ENCODE assay signal across 9 cellular contexts in the genomic region with DNA sequence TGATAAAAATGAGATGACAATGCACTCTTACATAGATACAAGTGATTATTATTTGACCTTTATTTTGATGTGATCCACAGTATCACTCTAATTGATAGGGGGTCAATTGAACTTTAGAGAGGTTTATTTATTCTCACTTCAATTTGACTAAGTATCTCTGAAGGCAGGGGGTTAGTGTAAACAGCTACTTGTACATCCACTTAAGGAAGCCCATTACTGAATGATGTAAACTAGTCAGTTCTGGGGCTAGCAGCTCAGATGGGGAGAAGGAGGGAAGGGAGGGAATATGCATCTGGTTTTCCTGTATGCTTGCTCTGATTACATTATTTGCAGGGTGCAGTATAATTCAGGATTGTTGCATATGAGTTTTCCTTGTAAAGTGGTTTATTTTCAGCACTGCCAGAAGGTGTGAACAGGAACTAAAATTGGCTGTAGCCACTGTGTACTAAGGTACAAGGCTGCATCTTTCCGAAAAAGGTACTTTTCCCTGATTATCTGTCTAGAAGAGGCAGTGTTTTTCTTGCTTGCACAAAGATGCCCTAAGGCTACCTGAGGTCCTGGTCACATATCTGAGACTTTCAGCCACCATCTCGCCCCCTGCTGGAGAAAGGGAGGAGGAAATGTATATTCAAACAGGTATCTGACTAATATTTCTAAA. TPM values are rescaled to one million over a fixed set of nuclear protein-coding genes. Genes with fewer than 3 reads are reported as not detected.
DNase-seq lines count a peak whose midpoint lies in the region; ATAC-seq and TF ChIP-seq lines count a peak whose summit lies in the region.
"Had no signal": no experiment of that assay in that cellular context is flagged by ENCODE, and none has a peak within 500 bp of the region (broad histone marks: within the 10 kb centered on the region; RNA-seq: fewer than 3 reads in every experiment).

No MANE protein-coding gene starts in this region.

- H3K9me3 ChIP-seq in vagina: no peaks in the 10 kb centered on the region
- H3K9me3 ChIP-seq: uterus had no signal

- CTCF ChIA-PET in activated B cell treated with CpG ODN at 0.5 μM for 24 hours (lab: Charles Lee): interaction anchor here (1.0 to 1.4 kb wide), 3 partner anchors 16 to 23 kb away, joined by 3 to 5 read pairs (median 3); no protein-coding TSS in a partner anchor

- H3K27ac ChIP-seq in vagina: no peak overlapping the region

- no peak for TF ChIP-seq POLR2A in vagina (IDR thresholded peaks at IDR 0.05)

- no peaks in the 10 kb centered on the region for H3K36me3 ChIP-seq in vagina
- H3K36me3 ChIP-seq: uterus had no signal

- H3K36me3 Mint-ChIP-seq in activated B cell treated with CpG ODN at 0.5 μM for 24 hours (ENCODE audit: low read depth): peaks cover 27% of the 10 kb centered on the region
- peaks cover 0 to 14% (median 13%) of the 10 kb centered on the region in 3 donors for H3K36me3 Mint-ChIP-seq in naive thymus-derived CD8-positive, alpha-beta T cell

- POLR2A ChIA-PET in activated B cell treated with CpG ODN at 0.5 μM for 24 hours (lab: Charles Lee): no interaction called here
- POLR2A ChIA-PET in naive thymus-derived CD8-positive, alpha-beta T cell (lab: Charles Lee): no interaction called here

- peaks cover 5% of the 10 kb centered on the region for H3K4me1 Mint-ChIP-seq in activated B cell treated with CpG ODN at 0.5 μM for 24 hours
- peaks cover 4 to 11% (median 5%) of the 10 kb centered on the region in 4 donors for H3K4me1 Mint-ChIP-seq in naive thymus-derived CD8-positive, alpha-beta T cell

- peak; percentile 14 for DNase-seq in NCI-H2107 treated with DMSO at 0.1 percent for 48 hours (lab: John Stamatoyannopoulos, UW; ENCODE audit: unreplicated experiment)
- no peak for DNase-seq in NCI-H2107 (lab: John Stamatoyannopoulos, UW)
- DNase-seq in Jurkat, Clone E6-1 (ENCODE audit: low read depth, low spot score): peak; percentile 24
- DNase-seq in activated B cell treated with CpG ODN at 0.5 μM for 24 hours: no peak
- peak; percentile 29 for DNase-seq in effector CD4-positive, alpha-beta T cell
- peak in 7 of 10 donors; percentile 7 to 61 (median 15) for DNase-seq in naive thymus-derived CD8-positive, alpha-beta T cell
- DNase-seq in vagina (ENCODE audit: extremely low spot score in 2 of 2): no peak

- intact Hi-C loops in activated B cell treated with CpG ODN at 0.5 μM for 24 hours (cut with micrococcal nuclease): loop anchor here (1.0 to 2.0 kb wide), 3 partner anchors 22 to 131 kb away; no protein-coding TSS in a partner anchor
- intact Hi-C loops in vagina (cut with DNase I): no loop called here

- no peaks in the 10 kb centered on the region for H3K27me3 Mint-ChIP-seq in activated B cell treated with CpG ODN at 0.5 μM for 24 hours
- H3K27me3 Mint-ChIP-seq in naive thymus-derived CD8-positive, alpha-beta T cell: no peaks in the 10 kb centered on the region

- ATAC-seq in activated B cell treated with CpG ODN at 0.5 μM for 24 hours (ENCODE audit: low read depth) (peak; percentile 45), GM19397 (IDR thresholded peaks at IDR 0.05; ENCODE audit: unreplicated experiment) (no peak)
- ATAC-seq in naive thymus-derived CD8-positive, alpha-beta T cell: no peak

- H3K27ac Mint-ChIP-seq in activated B cell treated with CpG ODN at 0.5 μM for 24 hours: no peak overlapping the region
- H3K27ac Mint-ChIP-seq in naive thymus-derived CD8-positive, alpha-beta T cell: peak overlapping the region in 1 of 10 donors; percentile 12

- no peaks in the 10 kb centered on the region for H3K9me3 Mint-ChIP-seq in activated B cell treated with CpG ODN at 0.5 μM for 24 hours
- H3K9me3 Mint-ChIP-seq in naive thymus-derived CD8-positive, alpha-beta T cell: no peaks in the 10 kb centered on the region

- H3K4me3 ChIP-seq in Jurkat, Clone E6-1 (ENCODE audit: low read length): no peak overlapping the region
- no peak overlapping the region for H3K4me3 ChIP-seq in vagina
- H3K4me3 ChIP-seq: uterus had no signal

- H3K4me1 ChIP-seq in vagina: peaks cover 15% of the 10 kb centered on the region

- no peaks in the 10 kb centered on the region for H3K27me3 ChIP-seq in vagina
- H3K27me3 ChIP-seq: uterus had no signal

- no peak overlapping the region for H3K4me3 Mint-ChIP-seq in activated B cell treated with CpG ODN at 0.5 μM for 24 hours
- H3K4me3 Mint-ChIP-seq in naive thymus-derived CD8-positive, alpha-beta T cell: no peak overlapping the region

- TF ChIP-seq CTCF in activated B cell treated with CpG ODN at 0.5 μM for 24 hours (IDR thresholded peaks at IDR 0.05): no peak
- TF ChIP-seq CTCF in vagina (IDR thresholded peaks at IDR 0.05): peak in 2 of 3 experiments; percentile 2 to 36

RNA-seq across cellular contexts. Expression of gene MRPS27, which starts 51.2 kb away (rescaled TPM):
- 72.9 TPM for polyA plus RNA-seq in Jurkat, Clone E6-1 (2012; ENCODE audit: insufficient read depth, insufficient read length)
- total RNA-seq in activated B cell treated with CpG ODN at 0.5 μM for 24 hours: 69.2 and 71.6 TPM in 2 replicates
- 10 to 100 TPM; 45.2 to 48.5 TPM for total RNA-seq in naive thymus-derived CD8-positive, alpha-beta T cell
- 10 to 100 TPM; 31.7 to 43.6 (median 36.0) TPM for polyA plus RNA-seq in naive thymus-derived CD8-positive, alpha-beta T cell
- 44.9 TPM for total RNA-seq in vagina

RNA-seq across cellular contexts. Expression of gene PTCD2, which starts 51.3 kb away (rescaled TPM):
- polyA plus RNA-seq in Jurkat, Clone E6-1 (2012; ENCODE audit: insufficient read depth, insufficient read length): 11.1 TPM
- total RNA-seq in activated B cell treated with CpG ODN at 0.5 μM for 24 hours: 6.2 and 8.9 TPM in 2 replicates
- total RNA-seq in naive thymus-derived CD8-positive, alpha-beta T cell: 10 to 100 TPM; 10.6 to 13.9 TPM
- polyA plus RNA-seq in naive thymus-derived CD8-positive, alpha-beta T cell: 1 to 10 TPM; 4.0 to 6.1 (median 5.9) TPM
- 6.9 TPM for total RNA-seq in vagina

Comparison
In these comparisons a context has a peak if more than half of its experiments do, and no peak if none do; other contexts are left out.
1. DNase-seq: peak in NCI-H2107 treated with DMSO at 0.1 percent for 48 hours (single experiment), Jurkat, Clone E6-1 (single experiment), effector CD4-positive, alpha-beta T cell (single experiment) and naive thymus-derived CD8-positive, alpha-beta T cell (7 of 10); none in NCI-H2107 (single experiment), activated B cell treated with CpG ODN at 0.5 μM for 24 hours (single experiment) and vagina (0 of 2).